Comparison of ENCODE assay signal across 12 cellular contexts in genomic region chr11:13298765-13299164, GRCh38.
"Had no signal": no experiment of that assay in that cellular context is flagged by ENCODE, and none has a peak within 500 bp of the region (broad histone marks: within the 10 kb centered on the region; RNA-seq: fewer than 3 reads in every experiment).

No MANE protein-coding gene starts in this region.

- H3K27me3 Mint-ChIP-seq: activated B cell treated with CpG ODN at 0.5 μM for 24 hours; activated CD4-positive, alpha-beta T cell treated with anti-CD3 and anti-CD28 coated beads, Interleukin-2, amount 10 ng/mL, durations not matched to agents 24 days and 14 days; naive B cell; stimulated activated memory B cell treated with anti-CD40 and anti-IgM and Interleukin-4, amounts not matched to agents 10 μg/mL and 1 μg/mL and 100 μg/mL, for 72 hours had no signal

- ATAC-seq: stimulated activated memory B cell treated with anti-CD40 and anti-IgM and Interleukin-4, amounts not matched to agents 10 μg/mL and 1 μg/mL and 100 μg/mL, for 72 hours had no signal

- H3K4me3 Mint-ChIP-seq: activated B cell treated with CpG ODN at 0.5 μM for 24 hours; activated CD4-positive, alpha-beta T cell treated with anti-CD3 and anti-CD28 coated beads, Interleukin-2, amount 10 ng/mL, durations not matched to agents 24 days and 14 days; stimulated activated memory B cell treated with anti-CD40 and anti-IgM and Interleukin-4, amounts not matched to agents 10 μg/mL and 1 μg/mL and 100 μg/mL, for 72 hours had no signal

- H3K9me3 ChIP-seq: tibial artery, uterus had no signal

- H3K4me3 ChIP-seq: SK-N-MC, smooth muscle cell, tibial artery, uterus had no signal

- H3K27ac Mint-ChIP-seq: activated B cell treated with CpG ODN at 0.5 μM for 24 hours; stimulated activated memory B cell treated with anti-CD40 and anti-IgM and Interleukin-4, amounts not matched to agents 10 μg/mL and 1 μg/mL and 100 μg/mL, for 72 hours had no signal

- DNase-seq: activated B cell treated with CpG ODN at 0.5 μM for 24 hours; activated CD4-positive, alpha-beta T cell treated with anti-CD3 and anti-CD28 coated beads, Interleukin-2, amount 10 ng/mL, durations not matched to agents 24 days and 14 days; naive B cell; posterior cingulate gyrus; right cardiac atrium; T-helper 2 cell; tibial artery; uterus had no signal

- H3K27me3 ChIP-seq: tibial artery, uterus had no signal

- H3K4me1 ChIP-seq: uterus had no signal

- H3K27ac ChIP-seq: SK-N-MC, tibial artery, uterus had no signal

- H3K9me3 Mint-ChIP-seq: activated T-helper 2 cell treated with anti-CD3 and anti-CD28 coated beads, Interferon-gamma antibody, Interleukin-2, Interleukin-4, amounts not matched to agents 10 μg/mL and 5 μg/mL and 100 μg/mL, durations not matched to agents 14 hours and 24 hours and 36 hours had no signal

- H3K36me3 ChIP-seq: tibial artery, uterus had no signal
